16 cellular contexts compared by ENCODE assay signal in genomic region chr3:53865732-53866499, GRCh38. TPM values are rescaled to one million over a fixed set of nuclear protein-coding genes. Genes with fewer than 3 reads are reported as not detected.
"Had no signal": no experiment of that assay in that cellular context is flagged by ENCODE, and none has a peak within 500 bp of the region (broad histone marks: within the 10 kb centered on the region; RNA-seq: fewer than 3 reads in every experiment).

No MANE protein-coding gene starts in this region.

- H3K9me3 ChIP-seq: breast epithelium, right atrium auricular region, thyroid gland had no signal

- H3K27ac ChIP-seq: breast epithelium, dorsolateral prefrontal cortex, right atrium auricular region, skin epidermis, thyroid gland had no signal

- FAIRE-seq: endometrium, urothelium cell line had no signal

- H3K4me3 ChIP-seq: breast epithelium, dorsolateral prefrontal cortex, right atrium auricular region, skin epidermis, thyroid gland had no signal

- ATAC-seq: activated CD8-positive, alpha-beta T cell treated with anti-CD3 and anti-CD28 coated beads, Interleukin-2, amount 10 ng/mL, durations not matched to agents 7 days and 5 days; esophagus mucosa; left colon; naive thymus-derived CD4-positive, alpha-beta T cell had no signal

- H3K27me3 ChIP-seq: breast epithelium, dorsolateral prefrontal cortex, right atrium auricular region, thyroid gland had no signal

- DNase-seq: activated CD4-positive, alpha-beta T cell treated with anti-CD3 and anti-CD28 coated beads for 48 hours; activated CD8-positive, alpha-beta memory T cell treated with anti-CD3 and anti-CD28 coated beads, Interleukin-2, amount 50 U/mL, for 48 hours; activated CD8-positive, alpha-beta T cell treated with anti-CD3 and anti-CD28 coated beads, Interleukin-2, amount 10 ng/mL, durations not matched to agents 7 days and 5 days; aorta; dorsolateral prefrontal cortex; immature natural killer cell; left colon; naive thymus-derived CD4-positive, alpha-beta T cell; thyroid gland had no signal

- H3K4me1 ChIP-seq: breast epithelium, right atrium auricular region, thyroid gland had no signal

RNA-seq across cellular contexts. Expression of gene IL17RB, which starts 19.5 kb away (rescaled TPM):
- total RNA-seq: lung microvascular endothelial cell had no signal

RNA-seq across cellular contexts. Expression of gene CHDH, which starts 19.7 kb away (rescaled TPM):
- polyA plus RNA-seq: immature natural killer cell; naive thymus-derived CD4-positive, alpha-beta T cell had no signal
